ENCODE assay signal across 8 cellular contexts in the genomic region with DNA sequence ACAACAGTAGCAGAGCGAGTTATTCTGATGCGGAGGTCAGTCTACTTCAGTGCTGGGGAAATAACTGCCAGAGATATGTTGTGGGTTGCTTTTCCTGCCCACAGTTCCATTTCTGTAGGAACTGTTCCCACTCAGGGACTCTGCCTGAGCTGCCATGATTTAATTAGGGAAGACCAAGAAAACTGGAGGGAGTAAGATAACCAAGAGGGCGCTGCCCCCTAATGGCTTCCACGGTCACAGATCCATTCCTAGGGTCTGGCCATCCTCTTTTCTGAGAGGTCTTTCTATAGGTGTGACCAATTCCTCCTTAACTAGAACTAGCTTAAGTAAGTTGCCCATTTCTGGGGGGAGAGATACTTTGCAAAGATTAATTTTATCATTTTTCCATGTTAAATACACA.
A peak's percentile ranks its signal among the peaks of the same experiment; 100 is the strongest.
DNase-seq lines count a peak whose midpoint lies in the region; ATAC-seq, FAIRE-seq and TF ChIP-seq lines count a peak whose summit lies in the region.

No MANE protein-coding gene starts in this region.

- H3K36me3 ChIP-seq in liver (ENCODE audit: control insufficient read depth in 4 of 4, insufficient read depth in 3 of 4, low read depth in 1 of 4, low read length in 3 of 4), result no peaks in the 10 kb centered on the region

- TF ChIP-seq CTCF in liver (IDR thresholded peaks at IDR 0.05; ENCODE audit: low read depth, low read length, missing input control), result peak; percentile 51

- H3K4me1 ChIP-seq in liver (ENCODE audit: control insufficient read depth in 4 of 4, insufficient read depth in 4 of 4, low read length in 3 of 4), result peaks cover 1 to 10% (median 3%) of the 10 kb centered on the region in 4 donors

- TF ChIP-seq RAD21 in liver (IDR thresholded peaks at IDR 0.05), result peak; percentile 82 to 83

- FAIRE-seq in GM12891 (lab: Jason Lieb, UNC), result no peak

- no peaks in the 10 kb centered on the region for H3K9me3 ChIP-seq in liver (ENCODE audit: control insufficient read depth in 4 of 4, low read length in 3 of 4)

- H3K9ac ChIP-seq in liver (ENCODE audit: low read depth in 1 of 2, low read length in 2 of 2), result no peak overlapping the region

- ATAC-seq in GM19463 (IDR thresholded peaks at IDR 0.05; ENCODE audit: unreplicated experiment), result no peak

- H3K27ac ChIP-seq in liver (ENCODE audit: low read depth in 1 of 2, low read length in 2 of 2), result no peak overlapping the region

- no peak overlapping the region for H3K4me3 ChIP-seq in liver (ENCODE audit: low read depth in 1 of 3, low read length in 3 of 3)

- no peak for TF ChIP-seq POLR2A in GM12891 (IDR thresholded peaks at IDR 0.05; ENCODE audit: low read depth, low read length)

- H3K27me3 ChIP-seq in liver (ENCODE audit: control insufficient read depth in 4 of 4, insufficient read depth in 4 of 4, low read length in 3 of 4), result no peaks in the 10 kb centered on the region

- peak; percentile 47 for DNase-seq in DMS53 (lab: John Stamatoyannopoulos, UW)
- DNase-seq in NCI-H1092 treated with DMSO at 0.1 percent for 48 hours (lab: John Stamatoyannopoulos, UW), result peak; percentile 69
- peak; percentile 59 for DNase-seq in astrocyte of the hippocampus (ENCODE audit: low read depth, low spot score)
- no peak for DNase-seq in GM12891 (ENCODE audit: insufficient read length, low spot score)
- DNase-seq in KG1 (lab: John Stamatoyannopoulos, UW), result no peak
- no peak for DNase-seq in cerebellar cortex (ENCODE audit: low spot score)

- 84% methylated on average over 4 of the region's 4 CpGs for WGBS in liver

TF ChIP-seq in liver, 16 proteins besides CTCF, POLR2A, EP300 and RAD21:
- TF ChIP-seq RXRA (IDR thresholded peaks at IDR 0.05), result peak in 1 of 2 donors; percentile 37
- peak; percentile 78 for TF ChIP-seq YY1 (IDR thresholded peaks at IDR 0.05)
- peak in 1 of 2 donors; percentile 10 for TF ChIP-seq HNF4A (conservative IDR thresholded peaks at IDR 0.05)
- TF ChIP-seq, protein P1, sequence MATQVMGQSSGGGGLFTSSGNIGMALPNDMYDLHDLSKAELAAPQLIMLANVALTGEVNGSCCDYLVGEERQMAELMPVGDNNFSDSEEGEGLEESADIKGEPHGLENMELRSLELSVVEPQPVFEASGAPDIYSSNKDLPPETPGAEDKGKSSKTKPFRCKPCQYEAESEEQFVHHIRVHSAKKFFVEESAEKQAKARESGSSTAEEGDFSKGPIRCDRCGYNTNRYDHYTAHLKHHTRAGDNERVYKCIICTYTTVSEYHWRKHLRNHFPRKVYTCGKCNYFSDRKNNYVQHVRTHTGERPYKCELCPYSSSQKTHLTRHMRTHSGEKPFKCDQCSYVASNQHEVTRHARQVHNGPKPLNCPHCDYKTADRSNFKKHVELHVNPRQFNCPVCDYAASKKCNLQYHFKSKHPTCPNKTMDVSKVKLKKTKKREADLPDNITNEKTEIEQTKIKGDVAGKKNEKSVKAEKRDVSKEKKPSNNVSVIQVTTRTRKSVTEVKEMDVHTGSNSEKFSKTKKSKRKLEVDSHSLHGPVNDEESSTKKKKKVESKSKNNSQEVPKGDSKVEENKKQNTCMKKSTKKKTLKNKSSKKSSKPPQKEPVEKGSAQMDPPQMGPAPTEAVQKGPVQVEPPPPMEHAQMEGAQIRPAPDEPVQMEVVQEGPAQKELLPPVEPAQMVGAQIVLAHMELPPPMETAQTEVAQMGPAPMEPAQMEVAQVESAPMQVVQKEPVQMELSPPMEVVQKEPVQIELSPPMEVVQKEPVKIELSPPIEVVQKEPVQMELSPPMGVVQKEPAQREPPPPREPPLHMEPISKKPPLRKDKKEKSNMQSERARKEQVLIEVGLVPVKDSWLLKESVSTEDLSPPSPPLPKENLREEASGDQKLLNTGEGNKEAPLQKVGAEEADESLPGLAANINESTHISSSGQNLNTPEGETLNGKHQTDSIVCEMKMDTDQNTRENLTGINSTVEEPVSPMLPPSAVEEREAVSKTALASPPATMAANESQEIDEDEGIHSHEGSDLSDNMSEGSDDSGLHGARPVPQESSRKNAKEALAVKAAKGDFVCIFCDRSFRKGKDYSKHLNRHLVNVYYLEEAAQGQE (IDR thresholded peaks at IDR 0.05), result no peak

TF ChIP-seq in GM12891, 5 proteins besides CTCF, POLR2A, EP300 and RAD21:
- no peak for TF ChIP-seq POU2F2 (IDR thresholded peaks at IDR 0.05; ENCODE audit: low read depth, low read length)
- no peak for TF ChIP-seq PAX5 (IDR thresholded peaks at IDR 0.05; ENCODE audit: insufficient read depth, low read length, severe bottlenecking)
- TF ChIP-seq POLR2AphosphoS5 (IDR thresholded peaks at IDR 0.05; ENCODE audit: low read depth, low read length), result no peak
- no peak for TF ChIP-seq TAF1 (IDR thresholded peaks at IDR 0.05; ENCODE audit: low read depth, low read length)
- TF ChIP-seq SPI1 (IDR thresholded peaks at IDR 0.05; ENCODE audit: low read depth, low read length), result no peak

Comparison
In these comparisons a context has a peak if more than half of its experiments do, and no peak if none do; other contexts are left out.
1. DNase-seq: peak in DMS53 (single experiment), NCI-H1092 treated with DMSO at 0.1 percent for 48 hours (single experiment) and astrocyte of the hippocampus (single experiment); none in GM12891 (single experiment), KG1 (single experiment) and cerebellar cortex (single experiment).